26 cellular contexts compared by ENCODE assay signal in the genomic region with DNA sequence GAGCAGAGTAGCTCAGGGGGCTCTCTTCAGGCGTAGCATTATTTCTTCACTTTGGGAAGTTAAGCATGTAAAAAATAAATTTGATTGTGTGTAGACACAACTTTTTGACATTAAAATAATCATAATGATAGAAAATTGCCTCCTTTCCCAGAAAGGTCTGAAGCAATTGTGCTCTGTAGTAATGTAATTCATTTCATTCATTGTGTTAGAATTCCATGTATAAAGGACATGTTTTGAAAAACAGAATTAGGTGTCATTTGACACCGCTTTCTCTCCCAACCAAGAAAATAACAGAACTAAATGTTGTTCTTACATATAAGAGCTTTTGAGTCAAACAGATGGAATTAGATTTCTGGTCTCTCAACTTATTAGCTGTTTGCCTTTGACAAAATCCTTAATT.
"Had no signal": no experiment of that assay in that cellular context is flagged by ENCODE, and none has a peak within 500 bp of the region (broad histone marks: within the 10 kb centered on the region; RNA-seq: fewer than 3 reads in every experiment).

No MANE protein-coding gene starts in this region.

- H3K4me3 ChIP-seq: stomach, suprapubic skin, testis, thoracic aorta, thyroid gland, tibial artery, tibial nerve, transverse colon, upper lobe of left lung, upper lobe of right lung, uterus, vagina had no signal

- H3K27ac ChIP-seq: stomach, suprapubic skin, testis, thoracic aorta, thyroid gland, tibial artery, tibial nerve, transverse colon, upper lobe of left lung, upper lobe of right lung, uterus, vagina had no signal

- DNase-seq: stimulated activated CD4-positive, alpha-beta T cell treated with anti-CD3 and anti-CD28 coated beads, Interleukin-2, amount 100 ng/mL, for 48 hours; stimulated activated CD4-positive, alpha-beta T cell treated with anti-CD3 and anti-CD28 coated beads, Interleukin-4, amount 100 ng/mL, for 1 hour; stimulated activated CD4-positive, alpha-beta T cell treated with anti-CD3 and anti-CD28 coated beads, Interleukin-4, amount 100 ng/mL, for 24 hours; stimulated activated CD4-positive, alpha-beta T cell treated with anti-CD3 and anti-CD28 coated beads, Interleukin-4, amount 100 ng/mL, for 4 hours; stimulated activated CD8-positive, alpha-beta memory T cell treated with anti-CD3 and anti-CD28 coated beads, Interleukin-4, amount 100 ng/mL, for 48 hours; stimulated activated naive B cell treated with anti-CD40 and anti-IgM and Interleukin-4, amounts not matched to agents 10 μg/mL and 1 μg/mL and 100 μg/mL, for 72 hours; stimulated activated naive CD4-positive, alpha-beta T cell; stimulated activated naive CD4-positive, alpha-beta T cell treated with Interleukin-2 at 50 U/mL for 16 hours; stimulated activated naive CD8-positive, alpha-beta T cell treated with anti-CD3 and anti-CD28 coated beads, Interleukin-15, amount 100 ng/mL, for 72 hours; stimulated activated naive CD8-positive, alpha-beta T cell treated with anti-CD3 and anti-CD28 coated beads, Interleukin-15, Interleukin-2, amounts not matched to agents 100 U/mL and 50 U/mL, for 24 hours; stomach; substantia nigra; testis; thyroid gland; tibial artery; transverse colon; trophoblast cell; upper lobe of left lung; upper lobe of right lung; uterus had no signal

- H3K27me3 ChIP-seq: stomach, suprapubic skin, testis, thyroid gland, tibial artery, tibial nerve, transverse colon, upper lobe of left lung, upper lobe of right lung, uterus, vagina had no signal

- H3K36me3 ChIP-seq: stomach, suprapubic skin, thoracic aorta, thyroid gland, tibial artery, tibial nerve, transverse colon, upper lobe of left lung, upper lobe of right lung, uterus, vagina had no signal

- ATAC-seq: stimulated activated effector memory CD8-positive, alpha-beta T cell treated with anti-CD3 and anti-CD28 coated beads, Interleukin-12 subunit alpha, Interleukin-12 subunit beta, amount 100 ng/mL, for 72 hours; stimulated activated memory B cell treated with anti-CD40 and anti-IgM and Interleukin-4, amounts not matched to agents 10 μg/mL and 1 μg/mL and 100 μg/mL, for 72 hours; stimulated activated naive B cell treated with anti-CD40 and anti-IgM and Interleukin-4, amounts not matched to agents 10 μg/mL and 1 μg/mL and 100 μg/mL, for 72 hours; stimulated activated naive CD8-positive, alpha-beta T cell treated with anti-CD3 and anti-CD28 coated beads, Interleukin-15, amount 100 ng/mL, for 72 hours; stimulated activated naive CD8-positive, alpha-beta T cell treated with anti-CD3 and anti-CD28 coated beads, Interleukin-15, Interleukin-2, amounts not matched to agents 100 U/mL and 50 U/mL, for 24 hours; upper lobe of right lung had no signal

- H3K9me3 ChIP-seq: stomach, suprapubic skin, testis, thoracic aorta, thyroid gland, tibial artery, tibial nerve, transverse colon, upper lobe of left lung, upper lobe of right lung, uterus, vagina had no signal
